In genomic region chr1:209569445-209570207, GRCh38 we compare ENCODE assay signal across 7 cellular contexts. TPM values are rescaled to one million over a fixed set of nuclear protein-coding genes. Genes with fewer than 3 reads are reported as not detected.
A peak's percentile ranks its signal among the peaks of the same experiment; 100 is the strongest.
DNase-seq lines count a peak whose midpoint lies in the region; FAIRE-seq and TF ChIP-seq lines count a peak whose summit lies in the region.

No MANE protein-coding gene starts in this region.

- H3K27me3 ChIP-seq in prostate gland (replicated peaks; ENCODE audit: insufficient read depth), result no peaks in the 10 kb centered on the region

- H3K36me3 ChIP-seq in SK-N-MC (ENCODE audit: insufficient read depth, low read length) (no peaks in the 10 kb centered on the region), prostate gland (no peaks in the 10 kb centered on the region)

- 13% methylated on average over 9 of the region's 9 CpGs for WGBS in prostate gland

- peak overlapping the region; percentile 50 for H3K4me3 ChIP-seq in SK-N-MC
- no peak overlapping the region for H3K4me3 ChIP-seq in prostate gland

- intact Hi-C loops in prostate gland (cut with DNase I), result no loop called here

- DNase-seq in M059J (ENCODE audit: low read depth), result peak; percentile 84
- DNase-seq in SK-N-MC (ENCODE audit: low read depth, low spot score), result peak; percentile 81
- peak; percentile 77 for DNase-seq in activated naive CD4-positive, alpha-beta T cell treated with Interleukin-2 at 50 U/mL for 16 hours
- DNase-seq in glomerular visceral epithelial cell (ENCODE audit: extremely low spot score), result peak; percentile 78
- DNase-seq in prostate gland (ENCODE audit: low spot score), result peak; percentile 79
- peak; percentile 72 for DNase-seq in urothelium cell line (ENCODE audit: low spot score)

- TF ChIP-seq CTCF in GM12873 (IDR thresholded peaks at IDR 0.05; ENCODE audit: insufficient read depth, low read depth, low read length, missing control alignments) (peak; percentile 82), prostate gland (IDR thresholded peaks at IDR 0.05) (peak; percentile 39 to 76 (median 72))

- FAIRE-seq in urothelium cell line (lab: Jason Lieb, UNC), result no peak

- H3K9me3 ChIP-seq in SK-N-MC (ENCODE audit: low read depth, low read length), result no peaks in the 10 kb centered on the region
- no peaks in the 10 kb centered on the region for H3K9me3 ChIP-seq in prostate gland

- H3K27ac ChIP-seq in SK-N-MC (no peak overlapping the region), prostate gland (no peak overlapping the region)

- no peak overlapping the region for H3K9ac ChIP-seq in SK-N-MC (ENCODE audit: insufficient read length)

- TF ChIP-seq POLR2A in prostate gland (IDR thresholded peaks at IDR 0.05), result no peak

- H3K4me1 ChIP-seq in prostate gland (replicated peaks), result no peaks in the 10 kb centered on the region

RNA-seq across cellular contexts. Expression of gene CAMK1G, which starts 13.9 kb away (rescaled TPM):
- 3.0 and 4.5 TPM in 2 replicates for total RNA-seq in M059J (2014; rRNA removed; shearing (Covaris generic))
- total RNA-seq in prostate gland, result 1 to 10 TPM in 1 of 2 donors, under 1 TPM in 1; 0.18 to 1.6 TPM
